In genomic region chr14:90545966-90546751, GRCh38 we compare ENCODE assay signal across 12 cellular contexts.
A peak's percentile ranks its signal among the peaks of the same experiment; 100 is the strongest.
DNase-seq lines count a peak whose midpoint lies in the region; ATAC-seq and TF ChIP-seq lines count a peak whose summit lies in the region.
"Had no signal": no experiment of that assay in that cellular context is flagged by ENCODE, and none has a peak within 500 bp of the region (broad histone marks: within the 10 kb centered on the region; RNA-seq: fewer than 3 reads in every experiment).

No MANE protein-coding gene starts in this region.

- peak overlapping the region; percentile 43 for H3K27ac Mint-ChIP-seq in type B pancreatic cell
- H3K27ac Mint-ChIP-seq: progenitor cell of endocrine pancreas had no signal

- H3K4me3 ChIP-seq in mesendoderm (ENCODE audit: low read length): no peak overlapping the region

- no peak overlapping the region for H2BK5ac ChIP-seq in mesendoderm (ENCODE audit: low read length)

- WGBS in mesendoderm (ENCODE audit: extremely low coverage, insufficient coverage, low lambda C conversion rate): no CpG with 5 or more reads among the region's 10 CpGs

- no peak overlapping the region for H3K4ac ChIP-seq in mesendoderm (ENCODE audit: low read depth, low read length)

- ATAC-seq in SK-N-SH treated with all-trans-retinoic acid at 6 μM for 48 hours: peak; percentile 79
- ATAC-seq in foreskin keratinocyte: peak; percentile 15

- DNase-seq in foreskin keratinocyte: no peak
- peak; percentile 69 for DNase-seq in occipital lobe (lab: John Stamatoyannopoulos, UW)
- DNase-seq in type B pancreatic cell (ENCODE audit: extremely low spot score, unreplicated experiment): no peak
- no peak for DNase-seq in activated CD4-positive, alpha-beta T cell treated with anti-CD3 and anti-CD28 coated beads, Interleukin-2, amount 50 U/mL, for 4 hours
- no peak for DNase-seq in mesendoderm
- DNase-seq in mesenteric fat pad (ENCODE audit: low spot score): no peak
- DNase-seq: DMS53; effector CD8-positive, alpha-beta T cell; NCI-H2107; RPMI8226 had no signal

- no peak overlapping the region for H3K56ac ChIP-seq in mesendoderm (ENCODE audit: low read length)

- H3K9ac ChIP-seq in mesendoderm (ENCODE audit: low read length): no peak overlapping the region

- H3K4me2 ChIP-seq in mesendoderm (ENCODE audit: low read length): no peak overlapping the region

- H3K36me3 ChIP-seq in mesendoderm (ENCODE audit: control insufficient read depth, insufficient read depth, low read length): no peaks in the 10 kb centered on the region

- peaks cover 3% of the 10 kb centered on the region for H3K36me3 Mint-ChIP-seq in type B pancreatic cell

- no peaks in the 10 kb centered on the region for H3K4me1 ChIP-seq in foreskin keratinocyte
- H3K4me1 ChIP-seq in mesendoderm (ENCODE audit: control insufficient read depth, low read depth, low read length): no peaks in the 10 kb centered on the region

- no peaks in the 10 kb centered on the region for H3K79me1 ChIP-seq in mesendoderm (ENCODE audit: low read length)

- TF ChIP-seq CTCF in foreskin keratinocyte (conservative IDR thresholded peaks at IDR 0.05): no peak
- no peak for TF ChIP-seq CTCF in type B pancreatic cell (conservative IDR thresholded peaks at IDR 0.05)

- H2AK5ac ChIP-seq in mesendoderm (ENCODE audit: low read length): no peak overlapping the region

- no peaks in the 10 kb centered on the region for H3K9me3 Mint-ChIP-seq in type B pancreatic cell

- no peaks in the 10 kb centered on the region for H3K27me3 ChIP-seq in foreskin keratinocyte
- no peaks in the 10 kb centered on the region for H3K27me3 ChIP-seq in mesendoderm (ENCODE audit: insufficient read depth, low read length, poor library complexity)

- H3K27me3 Mint-ChIP-seq in type B pancreatic cell: no peaks in the 10 kb centered on the region
- H3K27me3 Mint-ChIP-seq: progenitor cell of endocrine pancreas had no signal

- no peak overlapping the region for H3K27ac ChIP-seq in foreskin keratinocyte
- H3K27ac ChIP-seq in mesendoderm (ENCODE audit: low read depth, low read length): no peak overlapping the region

- H4K5ac ChIP-seq in mesendoderm (ENCODE audit: low read length): no peak overlapping the region

- no peak overlapping the region for H3K23ac ChIP-seq in mesendoderm (ENCODE audit: low read length)

- H2BK120ac ChIP-seq in mesendoderm (ENCODE audit: low read depth, low read length): no peak overlapping the region

- H3K4me1 Mint-ChIP-seq in type B pancreatic cell (ENCODE audit: unreplicated experiment): peaks cover 30% of the 10 kb centered on the region

- H3K79me2 ChIP-seq in mesendoderm (ENCODE audit: control insufficient read depth, insufficient read depth, low read length): no peaks in the 10 kb centered on the region

- no peak overlapping the region for H4K8ac ChIP-seq in mesendoderm (ENCODE audit: low read depth, low read length)

- H3K18ac ChIP-seq in mesendoderm (ENCODE audit: low read length): no peak overlapping the region

- no peak overlapping the region for H3K4me3 Mint-ChIP-seq in type B pancreatic cell

- H2BK15ac ChIP-seq in mesendoderm (replicated peaks; ENCODE audit: low read depth): no peak overlapping the region

TF ChIP-seq in SK-N-SH treated with all-trans-retinoic acid at 6 μM for 48 hours, 23 proteins besides CTCF, POLR2A, EP300 and RAD21:
- TF ChIP-seq ESRRG (CRISPR knock-in tag; IDR thresholded peaks at IDR 0.05): no peak
- TF ChIP-seq ZFP30 (CRISPR knock-in tag; IDR thresholded peaks at IDR 0.05): no peak
- TF ChIP-seq PATZ1 (CRISPR knock-in tag; IDR thresholded peaks at IDR 0.05; ENCODE audit: borderline replicate concordance): no peak
